ENCODE assay signal across 13 cellular contexts in the genomic region with DNA sequence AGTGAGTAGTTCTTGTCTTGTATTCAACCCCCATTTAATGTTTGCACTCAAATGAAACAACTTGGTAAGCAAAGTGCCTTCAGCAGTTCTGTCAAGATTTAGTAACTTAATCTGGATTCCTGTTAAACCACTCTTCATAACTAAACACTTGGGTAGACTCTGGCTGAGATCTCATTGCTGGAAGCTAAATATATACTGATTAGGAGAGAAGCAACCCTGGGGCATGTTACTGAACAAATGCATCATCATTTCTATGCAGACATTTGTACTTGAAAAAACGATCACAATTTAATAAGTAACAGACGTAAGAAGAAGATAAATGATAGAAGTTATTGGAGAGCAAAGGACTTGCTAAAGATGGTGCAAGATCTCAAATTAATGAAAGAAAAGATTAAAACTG.
DNase-seq lines count a peak whose midpoint lies in the region.
"Had no signal": no experiment of that assay in that cellular context is flagged by ENCODE, and none has a peak within 500 bp of the region (broad histone marks: within the 10 kb centered on the region; RNA-seq: fewer than 3 reads in every experiment).

No MANE protein-coding gene starts in this region.

- H2AFZ ChIP-seq in mesenchymal stem cell (ENCODE audit: low read depth, low read length): no peak overlapping the region
- H2AFZ ChIP-seq: GM23248 had no signal

- no peak overlapping the region for H3K18ac ChIP-seq in mesenchymal stem cell (ENCODE audit: low read depth in 1 of 2, low read length in 2 of 2)

- no peak overlapping the region for H2BK12ac ChIP-seq in mesenchymal stem cell (ENCODE audit: low read length in 2 of 2)

- H3K4me3 ChIP-seq in mesenchymal stem cell (ENCODE audit: insufficient read depth in 1 of 2, low read depth in 1 of 2, low read length in 2 of 2): no peak overlapping the region
- H3K4me3 ChIP-seq: GM23248 had no signal

- H3K23ac ChIP-seq in mesenchymal stem cell (ENCODE audit: low read length in 2 of 2): no peak overlapping the region

- H2BK120ac ChIP-seq in mesenchymal stem cell (ENCODE audit: low read depth, low read length): no peak overlapping the region

- no peak overlapping the region for H4K91ac ChIP-seq in mesenchymal stem cell (ENCODE audit: low read length)

- H3K9me3 ChIP-seq in mesenchymal stem cell (ENCODE audit: control insufficient read depth, low read length): no peaks in the 10 kb centered on the region

- H4K8ac ChIP-seq in mesenchymal stem cell (ENCODE audit: low read length): no peak overlapping the region

- no peak overlapping the region for H3K9ac ChIP-seq in mesenchymal stem cell (ENCODE audit: low read length)
- H3K9ac ChIP-seq: GM23248 had no signal

- H3K4me1 ChIP-seq in mesenchymal stem cell (ENCODE audit: control insufficient read depth, insufficient read depth, low read depth, low read length): no peaks in the 10 kb centered on the region

- no peak overlapping the region for H2AK5ac ChIP-seq in mesenchymal stem cell (ENCODE audit: low read length, severe bottlenecking)

- DNase-seq in DMS53 (lab: John Stamatoyannopoulos, UW) (peak; percentile 25), DMS53 treated with DMSO at 0.1 percent for 48 hours (lab: John Stamatoyannopoulos, UW; ENCODE audit: unreplicated experiment) (no peak), LHCN-M2 (ENCODE audit: low read depth) (peak; percentile 22), mesenchymal stem cell (peak; percentile 63), NCI-H2081 treated with DMSO at 0.1 percent for 48 hours (lab: John Stamatoyannopoulos, UW) (no peak), pons (ENCODE audit: low spot score) (no peak)
- no peak for DNase-seq in activated effector memory CD4-positive, alpha-beta T cell treated with anti-CD3 and anti-CD28 coated beads, Interleukin-2, amount 50 U/mL, for 16 hours
- DNase-seq: CD8-positive, alpha-beta T cell; COR-L47; EL; GM23248; H7 had no signal

- H3K27ac ChIP-seq in mesenchymal stem cell (ENCODE audit: low read length, poor library complexity, severe bottlenecking): no peak overlapping the region
- H3K27ac ChIP-seq: 22Rv1, GM23248 had no signal

- no peaks in the 10 kb centered on the region for H3K79me1 ChIP-seq in mesenchymal stem cell (replicated peaks; ENCODE audit: low read length, poor library complexity, severe bottlenecking)

- WGBS in mesenchymal stem cell: no CpG with 5 or more reads among the region's 2 CpGs

- no peak overlapping the region for H2BK5ac ChIP-seq in mesenchymal stem cell (ENCODE audit: low read depth, low read length, poor library complexity, severe bottlenecking)

- no peaks in the 10 kb centered on the region for H3K36me3 ChIP-seq in mesenchymal stem cell (ENCODE audit: control insufficient read depth in 1 of 2, insufficient read depth in 2 of 2, low read depth in 1 of 2, low read length in 2 of 2)

- no peaks in the 10 kb centered on the region for H3K27me3 ChIP-seq in mesenchymal stem cell (ENCODE audit: control insufficient read depth in 1 of 2, insufficient read depth in 1 of 2, low read length in 2 of 2)

- no peak overlapping the region for H3K4me2 ChIP-seq in mesenchymal stem cell (ENCODE audit: low read length, poor library complexity, severe bottlenecking)

- H2BK15ac ChIP-seq in mesenchymal stem cell (ENCODE audit: low read depth, poor library complexity, severe bottlenecking): no peak overlapping the region

- H3K14ac ChIP-seq in mesenchymal stem cell (ENCODE audit: low read length in 2 of 2): no peak overlapping the region

- H3K4ac ChIP-seq in mesenchymal stem cell (ENCODE audit: low read depth in 1 of 2, low read length in 2 of 2): no peak overlapping the region

Comparison
In these comparisons a context has a peak if more than half of its experiments do, and no peak if none do; other contexts are left out.
1. DNase-seq: peak in DMS53 (single experiment), LHCN-M2 (single experiment) and mesenchymal stem cell (single experiment); none in DMS53 treated with DMSO at 0.1 percent for 48 hours (single experiment), NCI-H2081 treated with DMSO at 0.1 percent for 48 hours (single experiment), pons (single experiment) and activated effector memory CD4-positive, alpha-beta T cell treated with anti-CD3 and anti-CD28 coated beads, Interleukin-2, amount 50 U/mL, for 16 hours (single experiment).